In genomic region chr10:4353059-4353655, GRCh38 we compare ENCODE assay signal across 13 cellular contexts.
DNase-seq lines count a peak whose midpoint lies in the region; ATAC-seq and TF ChIP-seq lines count a peak whose summit lies in the region.
"Had no signal": no experiment of that assay in that cellular context is flagged by ENCODE, and none has a peak within 500 bp of the region (broad histone marks: within the 10 kb centered on the region; RNA-seq: fewer than 3 reads in every experiment).

No MANE protein-coding gene starts in this region.

- ATAC-seq in IMR-90 (ENCODE audit: low read depth), result peak; percentile 67
- ATAC-seq in stimulated activated effector memory CD8-positive, alpha-beta T cell treated with anti-CD3 and anti-CD28 coated beads, Interleukin-12 subunit alpha, Interleukin-12 subunit beta, amount 100 ng/mL, for 72 hours, result no peak
- ATAC-seq: activated CD4-positive, alpha-beta T cell treated with anti-CD3 and anti-CD28 coated beads for 36 hours had no signal

- H3K36me3 ChIP-seq in IMR-90 (ENCODE audit: control insufficient read depth, insufficient read depth, low read length), result no peaks in the 10 kb centered on the region

- POLR2A ChIA-PET in IMR-90 (lab: Charles Lee; ENCODE audit: unreplicated experiment), result no interaction called here

- H2BK20ac ChIP-seq in IMR-90 (ENCODE audit: low read depth, low read length), result 0 out of 2 replicates have a peak overlapping the region, but pooled peaks have one; percentile 37

- H3K79me1 ChIP-seq in IMR-90 (ENCODE audit: low read depth in 1 of 2, low read length in 2 of 2), result no peaks in the 10 kb centered on the region

- peak overlapping the region; percentile 38; the same call in 1 of the 2 replicates for H3K14ac ChIP-seq in IMR-90 (replicated peaks; ENCODE audit: low read depth, low read length)

- no peaks in the 10 kb centered on the region for H3K27me3 ChIP-seq in IMR-90 (ENCODE audit: control insufficient read depth, insufficient read depth, low read length)

- H4K8ac ChIP-seq in IMR-90 (ENCODE audit: low read depth in 2 of 2, low read length in 2 of 2), result peak overlapping the region in 1 of 2 experiments; percentile 49; a peak in 1 of 4 replicates

- no peak for TF ChIP-seq POLR2A in IMR-90 (IDR thresholded peaks at IDR 0.05; ENCODE audit: low read depth, low read length)

- H3K4me2 ChIP-seq in IMR-90 (ENCODE audit: low read depth, low read length), result no peak overlapping the region

- CTCF ChIA-PET in IMR-90 (lab: Yijun Ruan, JAX), result interaction anchor here (1.6 kb wide), 1 partner anchor 9 kb away, joined by 6 read pairs; no protein-coding TSS in a partner anchor

- H3K27me3 Mint-ChIP-seq in brain, result no peaks in the 10 kb centered on the region

- no peaks in the 10 kb centered on the region for H3K9me3 ChIP-seq in IMR-90 (ENCODE audit: control insufficient read depth, insufficient read depth, low read length)
- H3K9me3 ChIP-seq: Caco-2 had no signal

- BruUV-seq in IMR-90 (replicated peaks; lab: Mats Ljungman, UMichigan), result no TSS peak

- H3K4me3 Mint-ChIP-seq in brain, result no peak overlapping the region
- no peak overlapping the region for H3K4me3 Mint-ChIP-seq in stimulated activated effector memory CD8-positive, alpha-beta T cell treated with anti-CD3 and anti-CD28 coated beads, Interleukin-12 subunit alpha, Interleukin-12 subunit beta, amount 100 ng/mL, for 72 hours
- H3K4me3 Mint-ChIP-seq: activated CD4-positive, alpha-beta T cell treated with anti-CD3 and anti-CD28 coated beads for 36 hours had no signal

- H2AFZ ChIP-seq in IMR-90 (replicated peaks; ENCODE audit: low read length, poor library complexity), result peak overlapping the region; percentile 3

- no peak for TF ChIP-seq RAD21 in IMR-90 (IDR thresholded peaks at IDR 0.05; ENCODE audit: low read length)

- intact Hi-C loops in IMR-90 (cut with micrococcal nuclease), result no loop called here

- H3K9ac ChIP-seq in IMR-90 (ENCODE audit: low read depth, low read length), result no peak overlapping the region

- H3K9me3 Mint-ChIP-seq in brain, result peaks cover 0 to 7% (median 3%) of the 10 kb centered on the region in 5 experiments
- no peaks in the 10 kb centered on the region for H3K9me3 Mint-ChIP-seq in stimulated activated effector memory CD8-positive, alpha-beta T cell treated with anti-CD3 and anti-CD28 coated beads, Interleukin-12 subunit alpha, Interleukin-12 subunit beta, amount 100 ng/mL, for 72 hours

- no peak for TF ChIP-seq CTCF in IMR-90 (conservative IDR thresholded peaks at IDR 0.05; ENCODE audit: low read depth, low read length)
- no peak for TF ChIP-seq CTCF in brain (conservative IDR thresholded peaks at IDR 0.05)

- H2BK5ac ChIP-seq in IMR-90 (ENCODE audit: low read depth, low read length, poor library complexity, severe bottlenecking), result no peak overlapping the region

- H3K56ac ChIP-seq in IMR-90 (ENCODE audit: extremely low read depth, insufficient read depth, low read length), result no peak overlapping the region

- H3K27ac ChIP-seq in IMR-90 (ENCODE audit: insufficient read depth, low read length), result no peak overlapping the region
- H3K27ac ChIP-seq: dorsolateral prefrontal cortex had no signal

- no peaks in the 10 kb centered on the region for H4K20me1 ChIP-seq in IMR-90 (ENCODE audit: insufficient read depth, low read length)

- dilution Hi-C loops in IMR-90 (cut with HindIII; ENCODE audit: low sequenced_read_pairs, unreplicated experiment), result no loop called here

- peaks cover 12% of the 10 kb centered on the region for H3K9me1 ChIP-seq in IMR-90 (ENCODE audit: insufficient read depth, low read length)

- WGBS in IMR-90 (ENCODE audit: extremely low coverage in 2 of 2, insufficient read length in 1 of 2), 2 experiments, result no CpG with 5 or more reads among the region's 11 CpGs

- peak overlapping the region in 3 of 5 experiments; percentile 26 to 85 (median 52) for H3K27ac Mint-ChIP-seq in brain
- H3K27ac Mint-ChIP-seq in stimulated activated effector memory CD8-positive, alpha-beta T cell treated with anti-CD3 and anti-CD28 coated beads, Interleukin-12 subunit alpha, Interleukin-12 subunit beta, amount 100 ng/mL, for 72 hours, result peak overlapping the region; percentile 46
- H3K27ac Mint-ChIP-seq: activated CD4-positive, alpha-beta T cell treated with anti-CD3 and anti-CD28 coated beads for 36 hours had no signal

- in situ Hi-C loops in IMR-90 (cut with MboI; ENCODE audit: low sequenced_read_pairs), result no loop called here

- H3K18ac ChIP-seq in IMR-90 (ENCODE audit: low read depth, low read length), result peak overlapping the region; percentile 14; the same call in 1 of the 2 replicates

- peaks cover 6% of the 10 kb centered on the region for H3K4me1 ChIP-seq in IMR-90 (ENCODE audit: control insufficient read depth, insufficient read depth, low read length)
- H3K4me1 ChIP-seq: Caco-2 had no signal

- H2BK120ac ChIP-seq in IMR-90 (ENCODE audit: low read depth, low read length), result peak overlapping the region; percentile 53; the same call in 1 of the 2 replicates

- H2BK15ac ChIP-seq in IMR-90 (ENCODE audit: low read depth, low read length), result peak overlapping the region; percentile 18; the same call in 1 of the 3 replicates

- H3K4me1 Mint-ChIP-seq in brain, result peaks cover 21% of the 10 kb centered on the region
- peaks cover 6% of the 10 kb centered on the region for H3K4me1 Mint-ChIP-seq in stimulated activated effector memory CD8-positive, alpha-beta T cell treated with anti-CD3 and anti-CD28 coated beads, Interleukin-12 subunit alpha, Interleukin-12 subunit beta, amount 100 ng/mL, for 72 hours

- H2AK5ac ChIP-seq in IMR-90 (ENCODE audit: low read depth, low read length), result peak overlapping the region; percentile 75

- H4K91ac ChIP-seq in IMR-90 (ENCODE audit: insufficient read depth, low read depth, low read length), result no peak overlapping the region

- H3K4me3 ChIP-seq in IMR-90 (ENCODE audit: insufficient read depth, low read depth, low read length), result no peak overlapping the region
- H3K4me3 ChIP-seq: dorsolateral prefrontal cortex had no signal

- peak overlapping the region; percentile 85 for H3K4ac ChIP-seq in IMR-90 (ENCODE audit: low read depth, low read length)

- peak; percentile 72 for DNase-seq in IMR-90
- DNase-seq in iris pigment epithelial cell (ENCODE audit: low read depth), result peak; percentile 66
- DNase-seq in stimulated activated effector memory CD8-positive, alpha-beta T cell treated with anti-CD3 and anti-CD28 coated beads, Interleukin-12 subunit alpha, Interleukin-12 subunit beta, amount 100 ng/mL, for 72 hours (ENCODE audit: low spot score in 2 of 2), result no peak
- no peak for DNase-seq in anterior cingulate cortex (lab: John Stamatoyannopoulos, UW)
- no peak for DNase-seq in T1000 (lab: John Stamatoyannopoulos, UW)
- no peak for DNase-seq in islet precursor cell
- DNase-seq in NCI-H446 (lab: John Stamatoyannopoulos, UW), result no peak
- DNase-seq: activated CD4-positive, alpha-beta T cell treated with anti-CD3 and anti-CD28 coated beads for 36 hours; Caco-2; dorsolateral prefrontal cortex; NCI-H526 treated with DMSO at 0.1 percent for 48 hours; stimulated activated CD4-positive, alpha-beta T cell treated with anti-CD3 and anti-CD28 coated beads, Interleukin-12 subunit alpha, Interleukin-12 subunit beta, amount 100 ng/mL, for 4 hours had no signal

- H2AK9ac ChIP-seq in IMR-90 (replicated peaks; ENCODE audit: low read depth, low read length, poor library complexity), result no peak overlapping the region

- no peak overlapping the region; the same call in 1 of the 2 replicates for H4K5ac ChIP-seq in IMR-90 (ENCODE audit: low read depth, low read length)

- H3K23ac ChIP-seq in IMR-90 (ENCODE audit: low read depth, low read length), result no peak overlapping the region

- H3K36me3 Mint-ChIP-seq in brain, result no peaks in the 10 kb centered on the region
- H3K36me3 Mint-ChIP-seq in stimulated activated effector memory CD8-positive, alpha-beta T cell treated with anti-CD3 and anti-CD28 coated beads, Interleukin-12 subunit alpha, Interleukin-12 subunit beta, amount 100 ng/mL, for 72 hours, result no peaks in the 10 kb centered on the region

TF ChIP-seq in IMR-90, 13 proteins besides CTCF, POLR2A, EP300 and RAD21:
- TF ChIP-seq NFE2L2 (IDR thresholded peaks at IDR 0.05; ENCODE audit: low read depth, low read length), result no peak
- no peak for TF ChIP-seq SMC3 (IDR thresholded peaks at IDR 0.05; ENCODE audit: low read depth, low read length)
- TF ChIP-seq, protein P1, sequence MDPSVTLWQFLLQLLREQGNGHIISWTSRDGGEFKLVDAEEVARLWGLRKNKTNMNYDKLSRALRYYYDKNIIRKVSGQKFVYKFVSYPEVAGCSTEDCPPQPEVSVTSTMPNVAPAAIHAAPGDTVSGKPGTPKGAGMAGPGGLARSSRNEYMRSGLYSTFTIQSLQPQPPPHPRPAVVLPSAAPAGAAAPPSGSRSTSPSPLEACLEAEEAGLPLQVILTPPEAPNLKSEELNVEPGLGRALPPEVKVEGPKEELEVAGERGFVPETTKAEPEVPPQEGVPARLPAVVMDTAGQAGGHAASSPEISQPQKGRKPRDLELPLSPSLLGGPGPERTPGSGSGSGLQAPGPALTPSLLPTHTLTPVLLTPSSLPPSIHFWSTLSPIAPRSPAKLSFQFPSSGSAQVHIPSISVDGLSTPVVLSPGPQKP (IDR thresholded peaks at IDR 0.05; ENCODE audit: borderline replicate concordance, low read depth, low read length), result no peak
- TF ChIP-seq CHD1 (IDR thresholded peaks at IDR 0.05; ENCODE audit: low read depth, low read length), result no peak
- TF ChIP-seq MAFK (IDR thresholded peaks at IDR 0.05; ENCODE audit: low read depth, low read length), result no peak
- no peak for TF ChIP-seq RCOR1 (IDR thresholded peaks at IDR 0.05; ENCODE audit: insufficient replicate concordance, low read length)
- no peak for TF ChIP-seq MXI1 (IDR thresholded peaks at IDR 0.05; ENCODE audit: borderline replicate concordance, low read depth, low read length)
- TF ChIP-seq, protein P2, sequence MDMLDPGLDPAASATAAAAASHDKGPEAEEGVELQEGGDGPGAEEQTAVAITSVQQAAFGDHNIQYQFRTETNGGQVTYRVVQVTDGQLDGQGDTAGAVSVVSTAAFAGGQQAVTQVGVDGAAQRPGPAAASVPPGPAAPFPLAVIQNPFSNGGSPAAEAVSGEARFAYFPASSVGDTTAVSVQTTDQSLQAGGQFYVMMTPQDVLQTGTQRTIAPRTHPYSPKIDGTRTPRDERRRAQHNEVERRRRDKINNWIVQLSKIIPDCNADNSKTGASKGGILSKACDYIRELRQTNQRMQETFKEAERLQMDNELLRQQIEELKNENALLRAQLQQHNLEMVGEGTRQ (IDR thresholded peaks at IDR 0.05; ENCODE audit: low read depth, low read length), result no peak
- no peak for TF ChIP-seq CEBPB (IDR thresholded peaks at IDR 0.05; ENCODE audit: low read depth, low read length)
- TF ChIP-seq BHLHE40 (IDR thresholded peaks at IDR 0.05; ENCODE audit: low read depth, low read length), result no peak
- TF ChIP-seq FOS (IDR thresholded peaks at IDR 0.05; ENCODE audit: low read depth, low read length), result no peak
- TF ChIP-seq MAZ (IDR thresholded peaks at IDR 0.05; ENCODE audit: borderline replicate concordance, low read depth, low read length), result no peak
TF ChIP-seq in IMR-90: peak in this region for 0.

Comparison
In these comparisons a context has a peak if more than half of its experiments do, and no peak if none do; other contexts are left out.
1. DNase-seq: peak in IMR-90 (single experiment) and iris pigment epithelial cell (single experiment); none in stimulated activated effector memory CD8-positive, alpha-beta T cell treated with anti-CD3 and anti-CD28 coated beads, Interleukin-12 subunit alpha, Interleukin-12 subunit beta, amount 100 ng/mL, for 72 hours (0 of 2), anterior cingulate cortex (0 of 58), T1000 (single experiment), islet precursor cell (single experiment) and NCI-H446 (0 of 2).